ENCODE assay signal across 1 cellular context in the genomic region with DNA sequence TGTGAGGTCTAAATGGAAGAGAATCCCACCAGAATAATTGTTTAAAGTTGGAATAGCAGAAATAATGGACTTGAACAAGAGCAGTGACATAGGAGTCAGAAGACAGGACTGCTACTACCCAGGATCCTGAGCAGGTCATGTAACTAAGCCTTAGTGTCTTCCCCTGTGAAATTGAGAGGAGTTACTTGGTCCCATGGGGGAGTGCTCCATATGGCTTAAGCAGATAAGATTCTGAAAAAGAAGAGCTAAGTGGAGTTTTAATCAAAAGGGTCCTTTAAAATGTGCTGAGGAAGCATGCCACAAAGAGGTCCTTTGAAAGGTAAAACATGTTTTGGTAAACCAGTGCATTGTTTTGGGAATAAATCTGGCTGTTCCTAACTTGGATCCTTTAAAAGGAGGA.
TF ChIP-seq lines count a peak whose summit lies in the region.

No MANE protein-coding gene starts in this region.

TF ChIP-seq in K562, 482 proteins besides CTCF, POLR2A, EP300 and RAD21 (continued from another document and continues in another):
- TF ChIP-seq, protein P1, sequence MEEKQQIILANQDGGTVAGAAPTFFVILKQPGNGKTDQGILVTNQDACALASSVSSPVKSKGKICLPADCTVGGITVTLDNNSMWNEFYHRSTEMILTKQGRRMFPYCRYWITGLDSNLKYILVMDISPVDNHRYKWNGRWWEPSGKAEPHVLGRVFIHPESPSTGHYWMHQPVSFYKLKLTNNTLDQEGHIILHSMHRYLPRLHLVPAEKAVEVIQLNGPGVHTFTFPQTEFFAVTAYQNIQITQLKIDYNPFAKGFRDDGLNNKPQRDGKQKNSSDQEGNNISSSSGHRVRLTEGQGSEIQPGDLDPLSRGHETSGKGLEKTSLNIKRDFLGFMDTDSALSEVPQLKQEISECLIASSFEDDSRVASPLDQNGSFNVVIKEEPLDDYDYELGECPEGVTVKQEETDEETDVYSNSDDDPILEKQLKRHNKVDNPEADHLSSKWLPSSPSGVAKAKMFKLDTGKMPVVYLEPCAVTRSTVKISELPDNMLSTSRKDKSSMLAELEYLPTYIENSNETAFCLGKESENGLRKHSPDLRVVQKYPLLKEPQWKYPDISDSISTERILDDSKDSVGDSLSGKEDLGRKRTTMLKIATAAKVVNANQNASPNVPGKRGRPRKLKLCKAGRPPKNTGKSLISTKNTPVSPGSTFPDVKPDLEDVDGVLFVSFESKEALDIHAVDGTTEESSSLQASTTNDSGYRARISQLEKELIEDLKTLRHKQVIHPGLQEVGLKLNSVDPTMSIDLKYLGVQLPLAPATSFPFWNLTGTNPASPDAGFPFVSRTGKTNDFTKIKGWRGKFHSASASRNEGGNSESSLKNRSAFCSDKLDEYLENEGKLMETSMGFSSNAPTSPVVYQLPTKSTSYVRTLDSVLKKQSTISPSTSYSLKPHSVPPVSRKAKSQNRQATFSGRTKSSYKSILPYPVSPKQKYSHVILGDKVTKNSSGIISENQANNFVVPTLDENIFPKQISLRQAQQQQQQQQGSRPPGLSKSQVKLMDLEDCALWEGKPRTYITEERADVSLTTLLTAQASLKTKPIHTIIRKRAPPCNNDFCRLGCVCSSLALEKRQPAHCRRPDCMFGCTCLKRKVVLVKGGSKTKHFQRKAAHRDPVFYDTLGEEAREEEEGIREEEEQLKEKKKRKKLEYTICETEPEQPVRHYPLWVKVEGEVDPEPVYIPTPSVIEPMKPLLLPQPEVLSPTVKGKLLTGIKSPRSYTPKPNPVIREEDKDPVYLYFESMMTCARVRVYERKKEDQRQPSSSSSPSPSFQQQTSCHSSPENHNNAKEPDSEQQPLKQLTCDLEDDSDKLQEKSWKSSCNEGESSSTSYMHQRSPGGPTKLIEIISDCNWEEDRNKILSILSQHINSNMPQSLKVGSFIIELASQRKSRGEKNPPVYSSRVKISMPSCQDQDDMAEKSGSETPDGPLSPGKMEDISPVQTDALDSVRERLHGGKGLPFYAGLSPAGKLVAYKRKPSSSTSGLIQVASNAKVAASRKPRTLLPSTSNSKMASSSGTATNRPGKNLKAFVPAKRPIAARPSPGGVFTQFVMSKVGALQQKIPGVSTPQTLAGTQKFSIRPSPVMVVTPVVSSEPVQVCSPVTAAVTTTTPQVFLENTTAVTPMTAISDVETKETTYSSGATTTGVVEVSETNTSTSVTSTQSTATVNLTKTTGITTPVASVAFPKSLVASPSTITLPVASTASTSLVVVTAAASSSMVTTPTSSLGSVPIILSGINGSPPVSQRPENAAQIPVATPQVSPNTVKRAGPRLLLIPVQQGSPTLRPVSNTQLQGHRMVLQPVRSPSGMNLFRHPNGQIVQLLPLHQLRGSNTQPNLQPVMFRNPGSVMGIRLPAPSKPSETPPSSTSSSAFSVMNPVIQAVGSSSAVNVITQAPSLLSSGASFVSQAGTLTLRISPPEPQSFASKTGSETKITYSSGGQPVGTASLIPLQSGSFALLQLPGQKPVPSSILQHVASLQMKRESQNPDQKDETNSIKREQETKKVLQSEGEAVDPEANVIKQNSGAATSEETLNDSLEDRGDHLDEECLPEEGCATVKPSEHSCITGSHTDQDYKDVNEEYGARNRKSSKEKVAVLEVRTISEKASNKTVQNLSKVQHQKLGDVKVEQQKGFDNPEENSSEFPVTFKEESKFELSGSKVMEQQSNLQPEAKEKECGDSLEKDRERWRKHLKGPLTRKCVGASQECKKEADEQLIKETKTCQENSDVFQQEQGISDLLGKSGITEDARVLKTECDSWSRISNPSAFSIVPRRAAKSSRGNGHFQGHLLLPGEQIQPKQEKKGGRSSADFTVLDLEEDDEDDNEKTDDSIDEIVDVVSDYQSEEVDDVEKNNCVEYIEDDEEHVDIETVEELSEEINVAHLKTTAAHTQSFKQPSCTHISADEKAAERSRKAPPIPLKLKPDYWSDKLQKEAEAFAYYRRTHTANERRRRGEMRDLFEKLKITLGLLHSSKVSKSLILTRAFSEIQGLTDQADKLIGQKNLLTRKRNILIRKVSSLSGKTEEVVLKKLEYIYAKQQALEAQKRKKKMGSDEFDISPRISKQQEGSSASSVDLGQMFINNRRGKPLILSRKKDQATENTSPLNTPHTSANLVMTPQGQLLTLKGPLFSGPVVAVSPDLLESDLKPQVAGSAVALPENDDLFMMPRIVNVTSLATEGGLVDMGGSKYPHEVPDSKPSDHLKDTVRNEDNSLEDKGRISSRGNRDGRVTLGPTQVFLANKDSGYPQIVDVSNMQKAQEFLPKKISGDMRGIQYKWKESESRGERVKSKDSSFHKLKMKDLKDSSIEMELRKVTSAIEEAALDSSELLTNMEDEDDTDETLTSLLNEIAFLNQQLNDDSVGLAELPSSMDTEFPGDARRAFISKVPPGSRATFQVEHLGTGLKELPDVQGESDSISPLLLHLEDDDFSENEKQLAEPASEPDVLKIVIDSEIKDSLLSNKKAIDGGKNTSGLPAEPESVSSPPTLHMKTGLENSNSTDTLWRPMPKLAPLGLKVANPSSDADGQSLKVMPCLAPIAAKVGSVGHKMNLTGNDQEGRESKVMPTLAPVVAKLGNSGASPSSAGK (IDR thresholded peaks at IDR 0.05): no peak
- TF ChIP-seq ASH1L (IDR thresholded peaks at IDR 0.05; ENCODE audit: borderline replicate concordance, low read depth, partially characterized antibody): no peak
- TF ChIP-seq SOX6 (IDR thresholded peaks at IDR 0.05): peak; percentile 84
- TF ChIP-seq POLR2AphosphoS5 (IDR thresholded peaks at IDR 0.05; ENCODE audit: control insufficient read depth, insufficient read depth, low read depth, low read length): peak; percentile 77
- peak in 1 of 2 experiments; percentile 77; a peak in 2 of 4 replicates for TF ChIP-seq HDAC1 (IDR thresholded peaks at IDR 0.05)
- TF ChIP-seq ZC3H4 (CRISPR knock-in tag; IDR thresholded peaks at IDR 0.05; ENCODE audit: borderline replicate concordance): no peak
- TF ChIP-seq KAT2B (IDR thresholded peaks at IDR 0.05; ENCODE audit: low read depth, low read length): no peak
- no peak for TF ChIP-seq CEBPB (tag; IDR thresholded peaks at IDR 0.05)
- TF ChIP-seq, protein P2, sequence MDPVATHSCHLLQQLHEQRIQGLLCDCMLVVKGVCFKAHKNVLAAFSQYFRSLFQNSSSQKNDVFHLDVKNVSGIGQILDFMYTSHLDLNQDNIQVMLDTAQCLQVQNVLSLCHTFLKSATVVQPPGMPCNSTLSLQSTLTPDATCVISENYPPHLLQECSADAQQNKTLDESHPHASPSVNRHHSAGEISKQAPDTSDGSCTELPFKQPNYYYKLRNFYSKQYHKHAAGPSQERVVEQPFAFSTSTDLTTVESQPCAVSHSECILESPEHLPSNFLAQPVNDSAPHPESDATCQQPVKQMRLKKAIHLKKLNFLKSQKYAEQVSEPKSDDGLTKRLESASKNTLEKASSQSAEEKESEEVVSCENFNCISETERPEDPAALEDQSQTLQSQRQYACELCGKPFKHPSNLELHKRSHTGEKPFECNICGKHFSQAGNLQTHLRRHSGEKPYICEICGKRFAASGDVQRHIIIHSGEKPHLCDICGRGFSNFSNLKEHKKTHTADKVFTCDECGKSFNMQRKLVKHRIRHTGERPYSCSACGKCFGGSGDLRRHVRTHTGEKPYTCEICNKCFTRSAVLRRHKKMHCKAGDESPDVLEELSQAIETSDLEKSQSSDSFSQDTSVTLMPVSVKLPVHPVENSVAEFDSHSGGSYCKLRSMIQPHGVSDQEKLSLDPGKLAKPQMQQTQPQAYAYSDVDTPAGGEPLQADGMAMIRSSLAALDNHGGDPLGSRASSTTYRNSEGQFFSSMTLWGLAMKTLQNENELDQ (CRISPR knock-in tag; IDR thresholded peaks at IDR 0.05; ENCODE audit: borderline replicate concordance): no peak
- TF ChIP-seq, protein P3, sequence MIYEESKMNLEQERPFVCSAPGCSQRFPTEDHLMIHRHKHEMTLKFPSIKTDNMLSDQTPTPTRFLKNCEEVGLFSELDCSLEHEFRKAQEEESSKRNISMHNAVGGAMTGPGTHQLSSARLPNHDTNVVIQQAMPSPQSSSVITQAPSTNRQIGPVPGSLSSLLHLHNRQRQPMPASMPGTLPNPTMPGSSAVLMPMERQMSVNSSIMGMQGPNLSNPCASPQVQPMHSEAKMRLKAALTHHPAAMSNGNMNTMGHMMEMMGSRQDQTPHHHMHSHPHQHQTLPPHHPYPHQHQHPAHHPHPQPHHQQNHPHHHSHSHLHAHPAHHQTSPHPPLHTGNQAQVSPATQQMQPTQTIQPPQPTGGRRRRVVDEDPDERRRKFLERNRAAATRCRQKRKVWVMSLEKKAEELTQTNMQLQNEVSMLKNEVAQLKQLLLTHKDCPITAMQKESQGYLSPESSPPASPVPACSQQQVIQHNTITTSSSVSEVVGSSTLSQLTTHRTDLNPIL (CRISPR knock-in tag; IDR thresholded peaks at IDR 0.05): no peak
- 0 out of 2 replicates have a peak, but pooled peaks have one; percentile 43 for TF ChIP-seq ZNF584 (CRISPR knock-in tag; IDR thresholded peaks at IDR 0.05; ENCODE audit: low read depth)
- peak; percentile 73 for TF ChIP-seq MXI1 (IDR thresholded peaks at IDR 0.05; ENCODE audit: low read depth, low read length)
- no peak for TF ChIP-seq ZFPM2 (CRISPR knock-in tag; IDR thresholded peaks at IDR 0.05)
- TF ChIP-seq, protein P4, sequence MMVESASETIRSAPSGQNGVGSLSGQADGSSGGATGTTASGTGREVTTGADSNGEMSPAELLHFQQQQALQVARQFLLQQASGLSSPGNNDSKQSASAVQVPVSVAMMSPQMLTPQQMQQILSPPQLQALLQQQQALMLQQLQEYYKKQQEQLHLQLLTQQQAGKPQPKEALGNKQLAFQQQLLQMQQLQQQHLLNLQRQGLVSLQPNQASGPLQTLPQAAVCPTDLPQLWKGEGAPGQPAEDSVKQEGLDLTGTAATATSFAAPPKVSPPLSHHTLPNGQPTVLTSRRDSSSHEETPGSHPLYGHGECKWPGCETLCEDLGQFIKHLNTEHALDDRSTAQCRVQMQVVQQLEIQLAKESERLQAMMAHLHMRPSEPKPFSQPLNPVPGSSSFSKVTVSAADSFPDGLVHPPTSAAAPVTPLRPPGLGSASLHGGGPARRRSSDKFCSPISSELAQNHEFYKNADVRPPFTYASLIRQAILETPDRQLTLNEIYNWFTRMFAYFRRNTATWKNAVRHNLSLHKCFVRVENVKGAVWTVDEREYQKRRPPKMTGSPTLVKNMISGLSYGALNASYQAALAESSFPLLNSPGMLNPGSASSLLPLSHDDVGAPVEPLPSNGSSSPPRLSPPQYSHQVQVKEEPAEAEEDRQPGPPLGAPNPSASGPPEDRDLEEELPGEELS (CRISPR knock-in tag; IDR thresholded peaks at IDR 0.05; ENCODE audit: borderline replicate concordance): no peak
- TF ChIP-seq MEF2A (IDR thresholded peaks at IDR 0.05; ENCODE audit: control insufficient read depth, low read depth, low read length): no peak
- TF ChIP-seq, protein P5, sequence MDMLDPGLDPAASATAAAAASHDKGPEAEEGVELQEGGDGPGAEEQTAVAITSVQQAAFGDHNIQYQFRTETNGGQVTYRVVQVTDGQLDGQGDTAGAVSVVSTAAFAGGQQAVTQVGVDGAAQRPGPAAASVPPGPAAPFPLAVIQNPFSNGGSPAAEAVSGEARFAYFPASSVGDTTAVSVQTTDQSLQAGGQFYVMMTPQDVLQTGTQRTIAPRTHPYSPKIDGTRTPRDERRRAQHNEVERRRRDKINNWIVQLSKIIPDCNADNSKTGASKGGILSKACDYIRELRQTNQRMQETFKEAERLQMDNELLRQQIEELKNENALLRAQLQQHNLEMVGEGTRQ (CRISPR knock-in tag; IDR thresholded peaks at IDR 0.05): no peak
- no peak for TF ChIP-seq ZNF444 (CRISPR knock-in tag; IDR thresholded peaks at IDR 0.05)
- no peak for TF ChIP-seq FOXK1 (CRISPR knock-in tag; IDR thresholded peaks at IDR 0.05; ENCODE audit: borderline replicate concordance)
- no peak for TF ChIP-seq POLR2AphosphoS2 (IDR thresholded peaks at IDR 0.05; ENCODE audit: low read length)
- TF ChIP-seq TCFL5 (CRISPR knock-in tag; conservative IDR thresholded peaks at IDR 0.05): no peak
- TF ChIP-seq RBBP5 (IDR thresholded peaks at IDR 0.05; ENCODE audit: borderline replicate concordance, insufficient read depth, low read length, poor library complexity, severe bottlenecking): no peak
- no peak for TF ChIP-seq MYBL2 (IDR thresholded peaks at IDR 0.05; ENCODE audit: low read depth)
- no peak for TF ChIP-seq MYBL2 (CRISPR knock-in tag; IDR thresholded peaks at IDR 0.05; ENCODE audit: borderline replicate concordance)
- peak; percentile 92 for TF ChIP-seq SMARCE1 (IDR thresholded peaks at IDR 0.05)
- TF ChIP-seq, protein P6, sequence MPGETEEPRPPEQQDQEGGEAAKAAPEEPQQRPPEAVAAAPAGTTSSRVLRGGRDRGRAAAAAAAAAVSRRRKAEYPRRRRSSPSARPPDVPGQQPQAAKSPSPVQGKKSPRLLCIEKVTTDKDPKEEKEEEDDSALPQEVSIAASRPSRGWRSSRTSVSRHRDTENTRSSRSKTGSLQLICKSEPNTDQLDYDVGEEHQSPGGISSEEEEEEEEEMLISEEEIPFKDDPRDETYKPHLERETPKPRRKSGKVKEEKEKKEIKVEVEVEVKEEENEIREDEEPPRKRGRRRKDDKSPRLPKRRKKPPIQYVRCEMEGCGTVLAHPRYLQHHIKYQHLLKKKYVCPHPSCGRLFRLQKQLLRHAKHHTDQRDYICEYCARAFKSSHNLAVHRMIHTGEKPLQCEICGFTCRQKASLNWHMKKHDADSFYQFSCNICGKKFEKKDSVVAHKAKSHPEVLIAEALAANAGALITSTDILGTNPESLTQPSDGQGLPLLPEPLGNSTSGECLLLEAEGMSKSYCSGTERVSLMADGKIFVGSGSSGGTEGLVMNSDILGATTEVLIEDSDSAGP (CRISPR knock-in tag; IDR thresholded peaks at IDR 0.05): no peak
- TF ChIP-seq JUNB (CRISPR knock-in tag; conservative IDR thresholded peaks at IDR 0.05): no peak
- no peak for TF ChIP-seq ZNF436 (CRISPR knock-in tag; IDR thresholded peaks at IDR 0.05)
- TF ChIP-seq CBX3 (IDR thresholded peaks at IDR 0.05; ENCODE audit: borderline replicate concordance in 1 of 2, low read length in 2 of 2): no peak; a peak in 1 of 3 replicates
- TF ChIP-seq SMARCA4 (IDR thresholded peaks at IDR 0.05): peak; percentile 96
- TF ChIP-seq, protein P7, sequence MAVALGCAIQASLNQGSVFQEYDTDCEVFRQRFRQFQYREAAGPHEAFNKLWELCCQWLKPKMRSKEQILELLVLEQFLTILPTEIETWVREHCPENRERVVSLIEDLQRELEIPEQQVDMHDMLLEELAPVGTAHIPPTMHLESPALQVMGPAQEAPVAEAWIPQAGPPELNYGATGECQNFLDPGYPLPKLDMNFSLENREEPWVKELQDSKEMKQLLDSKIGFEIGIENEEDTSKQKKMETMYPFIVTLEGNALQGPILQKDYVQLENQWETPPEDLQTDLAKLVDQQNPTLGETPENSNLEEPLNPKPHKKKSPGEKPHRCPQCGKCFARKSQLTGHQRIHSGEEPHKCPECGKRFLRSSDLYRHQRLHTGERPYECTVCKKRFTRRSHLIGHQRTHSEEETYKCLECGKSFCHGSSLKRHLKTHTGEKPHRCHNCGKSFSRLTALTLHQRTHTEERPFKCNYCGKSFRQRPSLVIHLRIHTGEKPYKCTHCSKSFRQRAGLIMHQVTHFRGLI (CRISPR knock-in tag; IDR thresholded peaks at IDR 0.05): no peak
- TF ChIP-seq BRCA1 (IDR thresholded peaks at IDR 0.05): no peak
- no peak for TF ChIP-seq BRCA1 (CRISPR knock-in tag; IDR thresholded peaks at IDR 0.05)
- TF ChIP-seq FOXK2 (conservative IDR thresholded peaks at IDR 0.05 in 1 of 2, IDR thresholded peaks at IDR 0.05 in 1 of 2; ENCODE audit: low read depth in 2 of 2): peak; percentile 34 to 78; a peak in 2 of 4 replicates
- no peak for TF ChIP-seq FOXJ2 (tag; IDR thresholded peaks at IDR 0.05)
- no peak for TF ChIP-seq ZKSCAN3 (CRISPR knock-in tag; IDR thresholded peaks at IDR 0.05)
- no peak for TF ChIP-seq BRF1 (IDR thresholded peaks at IDR 0.05; ENCODE audit: borderline replicate concordance, extremely low read depth, insufficient read length)
- no peak for TF ChIP-seq ZBTB8A (IDR thresholded peaks at IDR 0.05; ENCODE audit: partially characterized antibody)
- TF ChIP-seq CREBBP (IDR thresholded peaks at IDR 0.05; ENCODE audit: low read depth, low read length): no peak
